Comparison of ENCODE assay signal across 8 cellular contexts in the genomic region with DNA sequence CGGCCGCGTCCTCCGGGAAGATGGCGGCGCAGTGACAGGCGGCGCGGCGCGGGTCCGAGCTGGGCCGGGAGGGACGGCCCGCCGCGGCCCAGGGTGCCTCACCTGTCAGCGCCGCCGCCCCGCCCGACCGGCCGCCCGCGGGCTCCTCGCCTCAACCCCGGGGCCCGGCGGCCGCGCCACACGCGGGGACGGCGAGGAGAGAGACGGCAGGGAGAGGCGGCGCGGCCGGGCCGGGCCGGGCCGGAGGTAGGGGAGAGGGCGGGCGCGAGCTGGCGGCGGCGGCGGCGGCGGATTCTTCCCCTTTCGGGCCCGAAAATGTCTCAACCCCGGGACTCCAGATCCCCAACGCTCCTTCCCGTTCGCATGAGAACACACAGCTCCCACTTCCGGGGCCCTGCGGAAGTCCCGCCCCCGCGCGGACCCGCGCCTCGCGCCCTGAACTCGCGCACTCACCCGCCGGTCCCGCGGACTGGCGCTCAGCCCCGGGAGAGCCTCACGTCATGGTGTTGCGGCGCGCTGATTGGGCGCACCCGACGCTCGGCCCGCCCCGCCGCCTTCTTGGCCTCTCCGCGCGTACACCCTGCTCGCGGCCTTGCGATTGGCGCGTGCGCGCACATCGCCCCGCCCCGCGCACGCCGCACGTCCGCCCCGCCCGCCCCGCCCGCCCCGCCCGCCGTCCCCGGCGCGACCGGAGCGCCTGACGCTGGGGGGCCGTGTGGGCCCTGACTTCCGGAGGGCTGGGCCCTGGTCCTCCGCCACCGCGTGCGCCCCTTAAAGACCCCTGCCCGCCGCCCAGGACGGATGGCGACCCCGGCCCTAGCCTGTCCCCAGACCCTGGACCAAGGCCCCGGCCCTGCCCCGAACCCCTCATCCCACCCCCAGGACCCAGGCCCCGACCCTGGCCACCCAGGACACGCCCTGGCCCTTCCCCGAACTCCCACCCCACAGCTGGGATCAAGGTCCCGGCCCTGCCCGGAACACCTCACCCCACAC. TPM values are rescaled to one million over a fixed set of nuclear protein-coding genes. Genes with fewer than 3 reads are reported as not detected.
A peak's percentile ranks its signal among the peaks of the same experiment; 100 is the strongest.
DNase-seq lines count a peak whose midpoint lies in the region; ATAC-seq, FAIRE-seq and TF ChIP-seq lines count a peak whose summit lies in the region.

A gene (minus strand): TSS at position 380 of the 993 bp plus-strand sequence. CDS start 45,984 bp downstream, outside the sequence.

- H2BK20ac ChIP-seq in H1 (ENCODE audit: low read length), result no peak within 1 kb of the TSS

- no peak within 1 kb of the TSS for H4K91ac ChIP-seq in H1 (replicated peaks; ENCODE audit: insufficient read length, low read length)
- H4K91ac ChIP-seq in mesenchymal stem cell (ENCODE audit: low read length), result peak within 1 kb of the TSS; percentile 96

- CTCF ChIA-PET in activated CD8-positive, alpha-beta memory T cell treated with anti-CD3 and anti-CD28 coated beads, Interleukin-2, amount 10 ng/mL, durations not matched to agents 7 days and 5 days (lab: Charles Lee), result interaction anchor here (1.8 kb wide), 1 partner anchor 17 kb away, joined by 6 read pairs; no protein-coding TSS in a partner anchor
- CTCF ChIA-PET in H1 (lab: Charles Lee; ENCODE audit: partially characterized antibody), result no interaction called here

- H3K36me3 Mint-ChIP-seq in activated CD8-positive, alpha-beta memory T cell treated with anti-CD3 and anti-CD28 coated beads, Interleukin-2, amount 10 ng/mL, durations not matched to agents 7 days and 5 days, result peaks cover 16% of the 10 kb centered on the region

- no peak for FAIRE-seq in H1 (lab: Jason Lieb, UNC)

- peak within 1 kb of the TSS; percentile 92 for H3K4me3 Mint-ChIP-seq in activated CD8-positive, alpha-beta memory T cell treated with anti-CD3 and anti-CD28 coated beads, Interleukin-2, amount 10 ng/mL, durations not matched to agents 7 days and 5 days

- no peaks in the 10 kb centered on the region for H3K27me3 ChIP-seq in HUES48 (ENCODE audit: control insufficient read depth, insufficient read depth, low read length)
- no peaks in the 10 kb centered on the region for H3K27me3 ChIP-seq in NT2/D1 (ENCODE audit: insufficient read depth, insufficient read length)
- H3K27me3 ChIP-seq in H1 (replicated peaks in 1 of 4; ENCODE audit: control insufficient read depth in 3 of 4, extremely low read depth in 1 of 4, insufficient read depth in 3 of 4, low read length in 3 of 4), result no peaks in the 10 kb centered on the region
- no peaks in the 10 kb centered on the region for H3K27me3 ChIP-seq in mesenchymal stem cell (ENCODE audit: control insufficient read depth in 1 of 2, insufficient read depth in 1 of 2, low read length in 2 of 2)

- TF ChIP-seq EP300 in H1 (IDR thresholded peaks at IDR 0.05; ENCODE audit: borderline replicate concordance in 1 of 2, low read depth in 2 of 2, low read length in 2 of 2), result no peak

- TF ChIP-seq POLR2A in H1 (IDR thresholded peaks at IDR 0.05; ENCODE audit: control extremely low read depth in 1 of 2, low read depth in 2 of 2, low read length in 2 of 2), result peak in 1 of 2 experiments; percentile 54; a peak in 2 of 3 replicates

- no peak within 1 kb of the TSS; the same call in 1 of the 2 replicates for H2BK12ac ChIP-seq in H1 (ENCODE audit: low read depth, low read length)
- H2BK12ac ChIP-seq in mesenchymal stem cell (ENCODE audit: low read length in 2 of 2), result no peak within 1 kb of the TSS

- 0 out of 2 replicates have a peak within 1 kb of the TSS, but pooled peaks have one; percentile 25 for H3K18ac ChIP-seq in H1 (ENCODE audit: extremely low read depth, low read length)
- H3K18ac ChIP-seq in mesenchymal stem cell (ENCODE audit: low read depth in 1 of 2, low read length in 2 of 2), result peak within 1 kb of the TSS; percentile 87 to 96

- H3K27ac Mint-ChIP-seq in activated CD8-positive, alpha-beta memory T cell treated with anti-CD3 and anti-CD28 coated beads, Interleukin-2, amount 10 ng/mL, durations not matched to agents 7 days and 5 days, result peak within 1 kb of the TSS; percentile 89

- H2BK5ac ChIP-seq in H1 (ENCODE audit: low read depth, low read length) (no peak within 1 kb of the TSS; the same call in 1 of the 2 replicates), mesenchymal stem cell (ENCODE audit: low read depth, low read length, poor library complexity, severe bottlenecking) (no peak within 1 kb of the TSS)

- H3K9me3 ChIP-seq in HUES48 (ENCODE audit: control insufficient read depth, insufficient read depth, low read length) (no peaks in the 10 kb centered on the region), NT2/D1 (ENCODE audit: insufficient read depth, low read length) (no peaks in the 10 kb centered on the region), H1 (ENCODE audit: insufficient read depth in 2 of 2, low read depth in 1 of 2, low read length in 1 of 2) (no peaks in the 10 kb centered on the region), mesenchymal stem cell (ENCODE audit: control insufficient read depth, low read length) (no peaks in the 10 kb centered on the region)

- H2AFZ ChIP-seq in H1 (ENCODE audit: low read length) (no peak within 1 kb of the TSS), mesenchymal stem cell (ENCODE audit: low read depth, low read length) (peak within 1 kb of the TSS; percentile 42)

- H3K27me3 Mint-ChIP-seq in activated CD8-positive, alpha-beta memory T cell treated with anti-CD3 and anti-CD28 coated beads, Interleukin-2, amount 10 ng/mL, durations not matched to agents 7 days and 5 days, result no peaks in the 10 kb centered on the region

- peaks cover 30% of the 10 kb centered on the region for H3K4me1 ChIP-seq in HUES48 (ENCODE audit: control insufficient read depth, insufficient read depth, low read length)
- H3K4me1 ChIP-seq in NT2/D1 (ENCODE audit: insufficient read depth, insufficient read length), result no peaks in the 10 kb centered on the region
- peaks cover 0 to 7% (median 5%) of the 10 kb centered on the region in 4 experiments; a peak in 4 of 7 replicates for H3K4me1 ChIP-seq in H1 (replicated peaks in 1 of 4; ENCODE audit: control insufficient read depth in 3 of 4, insufficient read depth in 4 of 4, low read length in 3 of 4)
- peaks cover 13% of the 10 kb centered on the region for H3K4me1 ChIP-seq in mesenchymal stem cell (ENCODE audit: control insufficient read depth, insufficient read depth, low read depth, low read length)

- no peak for TF ChIP-seq CTCF in H1 (IDR thresholded peaks at IDR 0.05; ENCODE audit: control extremely low read depth in 1 of 3, insufficient read depth in 1 of 3, low read depth in 1 of 3, low read length in 3 of 3)

- H3K14ac ChIP-seq in H1 (ENCODE audit: insufficient read length), result no peak within 1 kb of the TSS
- H3K14ac ChIP-seq in mesenchymal stem cell (ENCODE audit: low read length in 2 of 2), result peak within 1 kb of the TSS; percentile 43 to 75

- 4% methylated on average over 41 of the region's 137 CpGs; no CpG with 5 or more reads in 1 of the 2 experiments for WGBS in H1 (ENCODE audit: extremely low coverage in 1 of 2, insufficient coverage in 1 of 2, insufficient read length in 1 of 2, insufficient replicate concordance in 2 of 2, low coverage in 1 of 2, low lambda C conversion rate in 2 of 2, missing lambda C conversion rate in 1 of 2), 2 experiments
- whole genome bisulfite sequencing in mesenchymal stem cell, result under 1% methylated on average over 51 of the region's 137 CpGs

- H3K36me3 ChIP-seq in HUES48 (ENCODE audit: control insufficient read depth, insufficient read depth, low read length), result no peaks in the 10 kb centered on the region
- H3K36me3 ChIP-seq in NT2/D1 (ENCODE audit: insufficient read depth, insufficient read length, low read length), result peaks cover 9% of the 10 kb centered on the region
- H3K36me3 ChIP-seq in H1 (ENCODE audit: control insufficient read depth in 2 of 4, insufficient read depth in 4 of 4, low read length in 3 of 4), result no peaks in the 10 kb centered on the region
- H3K36me3 ChIP-seq in mesenchymal stem cell (ENCODE audit: control insufficient read depth in 1 of 2, insufficient read depth in 2 of 2, low read depth in 1 of 2, low read length in 2 of 2), result peaks cover 0 to 4% of the 10 kb centered on the region in 2 experiments

- H3K23me2 ChIP-seq in H1 (ENCODE audit: low read depth, low read length), result peaks cover 2% of the 10 kb centered on the region; the same call in 1 of the 2 replicates

- H2BK120ac ChIP-seq in H1 (replicated peaks; ENCODE audit: low read depth, low read length), result no peak within 1 kb of the TSS
- peak within 1 kb of the TSS; percentile 98 for H2BK120ac ChIP-seq in mesenchymal stem cell (ENCODE audit: low read depth, low read length)

- DNase-seq in Caki2 (ENCODE audit: low read depth) (peak; percentile 98), NT2/D1 (ENCODE audit: low read depth, low spot score) (peak; percentile 92), H1 (ENCODE audit: low read depth in 1 of 2, low spot score in 2 of 2) (peak; percentile 90 to 93), mesenchymal stem cell (peak; percentile 98)
- DNase-seq in activated CD8-positive, alpha-beta memory T cell treated with anti-CD3 and anti-CD28 coated beads, Interleukin-2, amount 10 ng/mL, durations not matched to agents 7 days and 5 days, result peak; percentile 97
- peak; percentile 92 for DNase-seq in stimulated activated CD8-positive, alpha-beta memory T cell treated with anti-CD3 and anti-CD28 coated beads, Interleukin-12 subunit alpha, Interleukin-12 subunit beta, amount 100 ng/mL, for 24 hours (ENCODE audit: extremely low read depth)

- H3K4me2 ChIP-seq in H1 (ENCODE audit: insufficient read depth in 1 of 2, low read depth in 2 of 2, low read length in 2 of 2), result peak within 1 kb of the TSS; percentile 77 to 87
- peak within 1 kb of the TSS; percentile 75 for H3K4me2 ChIP-seq in mesenchymal stem cell (ENCODE audit: low read length, poor library complexity, severe bottlenecking)

- H3K27ac ChIP-seq in HUES48 (ENCODE audit: low read depth, low read length) (peak within 1 kb of the TSS; percentile 94), H1 (ENCODE audit: low read depth, low read length) (peak within 1 kb of the TSS; percentile 69; the same call in 1 of the 2 replicates), mesenchymal stem cell (ENCODE audit: low read length, poor library complexity, severe bottlenecking) (peak within 1 kb of the TSS; percentile 54)

- POLR2A ChIA-PET in H1 (lab: Charles Lee; ENCODE audit: partially characterized antibody), result interaction anchor here (0.8 to 3.2 kb wide), 7 partner anchors 9 to 56 kb away, joined by 3 to 28 read pairs (median 4); a partner anchor contains a TSS

- no peak within 1 kb of the TSS for H3K23ac ChIP-seq in H1 (ENCODE audit: insufficient read length)
- H3K23ac ChIP-seq in mesenchymal stem cell (ENCODE audit: low read length in 2 of 2), result peak within 1 kb of the TSS in 1 of 2 experiments; percentile 59

- TF ChIP-seq RAD21 in H1 (IDR thresholded peaks at IDR 0.05 in 1 of 2, conservative IDR thresholded peaks at IDR 0.05 in 1 of 2; ENCODE audit: low read depth in 2 of 2, low read length in 2 of 2), result no peak

- no peak within 1 kb of the TSS for H4K5ac ChIP-seq in H1 (ENCODE audit: insufficient read length, low read depth, low read length)

- peak; percentile 91 for ATAC-seq in GM21423 (IDR thresholded peaks at IDR 0.05; ENCODE audit: unreplicated experiment)
- peak; percentile 98 for ATAC-seq in activated CD8-positive, alpha-beta memory T cell treated with anti-CD3 and anti-CD28 coated beads, Interleukin-2, amount 10 ng/mL, durations not matched to agents 7 days and 5 days

- H3K56ac ChIP-seq in H1 (replicated peaks; ENCODE audit: insufficient read length, low read depth, low read length), result peak within 1 kb of the TSS; percentile 25

- H2AK5ac ChIP-seq in H1 (ENCODE audit: low read depth, low read length), result peak within 1 kb of the TSS; percentile 40; the same call in 1 of the 2 replicates
- H2AK5ac ChIP-seq in mesenchymal stem cell (ENCODE audit: low read length, severe bottlenecking), result no peak within 1 kb of the TSS

- H3K9me3 Mint-ChIP-seq in activated CD8-positive, alpha-beta memory T cell treated with anti-CD3 and anti-CD28 coated beads, Interleukin-2, amount 10 ng/mL, durations not matched to agents 7 days and 5 days (ENCODE audit: low read depth), result no peaks in the 10 kb centered on the region

- H4K8ac ChIP-seq in H1 (ENCODE audit: extremely low read depth, insufficient read depth, low read length) (peak within 1 kb of the TSS; percentile 45), mesenchymal stem cell (ENCODE audit: low read length) (peak within 1 kb of the TSS; percentile 99)

- in situ Hi-C loops in Caki2 (cut with HindIII; ENCODE audit: low pct_unique_long_range_greater_than_20kb, low sequenced_read_pairs), result no loop called here

- H2BK15ac ChIP-seq in H1 (ENCODE audit: low read length) (no peak within 1 kb of the TSS), mesenchymal stem cell (ENCODE audit: low read depth, poor library complexity, severe bottlenecking) (peak within 1 kb of the TSS; percentile 89)

- H3K79me1 ChIP-seq in H1 (ENCODE audit: low read depth, low read length) (no peaks in the 10 kb centered on the region), mesenchymal stem cell (replicated peaks; ENCODE audit: low read length, poor library complexity, severe bottlenecking) (peaks cover 2% of the 10 kb centered on the region)

- peaks cover 13 to 14% of the 10 kb centered on the region in 2 experiments for H4K20me1 ChIP-seq in H1 (replicated peaks in 1 of 2; ENCODE audit: control insufficient read depth in 1 of 2, insufficient read depth in 2 of 2, low read length in 2 of 2)

- no peak within 1 kb of the TSS for H3K4ac ChIP-seq in H1 (replicated peaks; ENCODE audit: insufficient read length, low read depth, low read length)
- H3K4ac ChIP-seq in mesenchymal stem cell (ENCODE audit: low read depth in 1 of 2, low read length in 2 of 2), result peak within 1 kb of the TSS in 1 of 2 experiments; percentile 95

- H3K9ac ChIP-seq in HUES48 (ENCODE audit: low read depth, low read length) (peak within 1 kb of the TSS; percentile 67), NT2/D1 (ENCODE audit: insufficient read length, low read depth) (peak within 1 kb of the TSS; percentile 88), H1 (replicated peaks in 1 of 4; ENCODE audit: extremely low read depth in 1 of 4, low read depth in 3 of 4, low read length in 3 of 4) (peak within 1 kb of the TSS; percentile 54 to 99 (median 78)), mesenchymal stem cell (ENCODE audit: low read length) (peak within 1 kb of the TSS; percentile 92)

- H3K4me3 ChIP-seq in HUES48 (ENCODE audit: low read depth, low read length), result peak within 1 kb of the TSS; percentile 77
- peak within 1 kb of the TSS; percentile 82 for H3K4me3 ChIP-seq in NT2/D1 (ENCODE audit: insufficient read length, low read depth)
- peak within 1 kb of the TSS; percentile 73 to 98 (median 80) for H3K4me3 ChIP-seq in H1 (ENCODE audit: extremely low read depth in 1 of 4, insufficient read depth in 2 of 4, low read depth in 3 of 4, low read length in 4 of 4)
- H3K4me3 ChIP-seq in mesenchymal stem cell (ENCODE audit: insufficient read depth in 1 of 2, low read depth in 1 of 2, low read length in 2 of 2), result peak within 1 kb of the TSS; percentile 89 to 91

- peaks cover 38 to 41% of the 10 kb centered on the region in 2 experiments for H3K79me2 ChIP-seq in H1 (ENCODE audit: control insufficient read depth in 1 of 2, insufficient read depth in 2 of 2, low read length in 2 of 2)

- peaks cover 36% of the 10 kb centered on the region for H3K4me1 Mint-ChIP-seq in activated CD8-positive, alpha-beta memory T cell treated with anti-CD3 and anti-CD28 coated beads, Interleukin-2, amount 10 ng/mL, durations not matched to agents 7 days and 5 days

RNA-seq across cellular contexts. Expression of the gene that starts here (rescaled TPM):
- total RNA-seq in Caki2 (2014; rRNA removed; shearing (Covaris generic); ENCODE audit: low replicate concordance), result 8.3 and 15.3 TPM in 2 replicates
- 100 to 1,000 TPM; 126 to 135 TPM for total RNA-seq in activated CD8-positive, alpha-beta memory T cell treated with anti-CD3 and anti-CD28 coated beads, Interleukin-2, amount 10 ng/mL, durations not matched to agents 7 days and 5 days
- 78.6 and 82.8 TPM in 2 replicates for total RNA-seq in H1 (2021; fragmentation: NEBNext Ultra II Directional; extraction: Animal tissue kit (Norgen Biotek cat#: 25700))
- 20.1 and 21.7 TPM in 2 replicates for polyA plus RNA-seq in H1 (2011; rRNA removed)
- 24.2 TPM for polyA plus RNA-seq in H1 (2011; cell fraction: cytosol; rRNA removed)
- polyA plus RNA-seq in H1 (2011; cell fraction: nucleus; rRNA removed), result 56.9 TPM
- 22.6 to 36.3 TPM (median 27.3 TPM) in 4 replicates for polyA plus RNA-seq in H1 (2012, experiment 1 of 2)
- polyA plus RNA-seq in H1 (2012, experiment 2 of 2), result 5.4 TPM
- 21.5 TPM for polyA plus RNA-seq in H1 (2013, experiment 1 of 2)
- 19.5 TPM for polyA plus RNA-seq in H1 (2013, experiment 2 of 2)
- 64.2 and 84.0 TPM in 2 replicates for polyA minus RNA-seq in H1 (2011; rRNA and poly(A)+ RNA removed)
- 38.7 TPM for polyA minus RNA-seq in H1 (2011; cell fraction: cytosol; rRNA and poly(A)+ RNA removed)
- polyA minus RNA-seq in H1 (2011; cell fraction: nucleus; rRNA and poly(A)+ RNA removed), result 84.8 TPM
- 19.0 TPM for polyA plus RNA-seq in mesenchymal stem cell (2013, experiment 1 of 2)
- polyA plus RNA-seq in mesenchymal stem cell (2013, experiment 2 of 2), result 18.3 TPM

Comparison
In these comparisons a context has a peak if more than half of its experiments do, and no peak if none do; other contexts are left out.
1. Peak in every context shown above with its lines: DNase-seq, ATAC-seq, H3K4me3 ChIP-seq and H3K27ac ChIP-seq.